In the genomic region with DNA sequence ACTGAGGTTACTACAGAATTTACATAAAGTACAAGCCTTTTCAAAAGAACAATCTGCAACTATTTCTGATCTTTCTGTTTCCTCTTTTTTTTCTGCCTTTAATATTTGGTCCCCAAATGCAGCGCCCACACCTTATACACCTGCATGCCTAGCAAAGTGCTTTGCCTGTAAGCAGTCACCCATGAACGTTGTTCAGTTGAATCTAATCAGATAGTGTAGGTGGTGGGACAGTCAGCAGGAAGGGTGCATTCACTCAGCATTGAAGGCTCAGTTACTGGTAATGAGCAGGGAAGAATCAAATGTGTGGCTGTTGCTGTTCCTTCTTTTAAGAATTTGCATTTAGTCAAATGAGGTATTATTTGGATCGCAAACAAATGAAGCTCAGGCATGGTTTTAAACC, we compare ENCODE assay signal across 12 cellular contexts.
DNase-seq lines count a peak whose midpoint lies in the region; ATAC-seq and TF ChIP-seq lines count a peak whose summit lies in the region.
"Had no signal": no experiment of that assay in that cellular context is flagged by ENCODE, and none has a peak within 500 bp of the region (broad histone marks: within the 10 kb centered on the region; RNA-seq: fewer than 3 reads in every experiment).

No MANE protein-coding gene starts in this region.

- intact Hi-C loops in Right ventricle myocardium inferior (cut with DNase I), result no loop called here

- no peak for TF ChIP-seq CTCF in cardiac muscle cell (IDR thresholded peaks at IDR 0.05; ENCODE audit: low read depth, low read length)

- H3K27ac ChIP-seq in cardiac muscle cell, result peak overlapping the region; percentile 100

- H3K36me3 ChIP-seq in cardiac muscle cell, result peaks cover 6% of the 10 kb centered on the region

- peak overlapping the region; percentile 66 for H3K27ac Mint-ChIP-seq in stimulated activated memory B cell treated with anti-CD40 and anti-IgM and Interleukin-4, amounts not matched to agents 10 μg/mL and 1 μg/mL and 100 μg/mL, for 72 hours
- H3K27ac Mint-ChIP-seq: activated CD8-positive, alpha-beta T cell treated with anti-CD3 and anti-CD28 coated beads, Interleukin-2, amount 10 ng/mL, durations not matched to agents 7 days and 5 days had no signal

- H3K9me3 Mint-ChIP-seq in stimulated activated memory B cell treated with anti-CD40 and anti-IgM and Interleukin-4, amounts not matched to agents 10 μg/mL and 1 μg/mL and 100 μg/mL, for 72 hours, result no peaks in the 10 kb centered on the region

- peaks cover 55% of the 10 kb centered on the region for H3K4me1 ChIP-seq in cardiac muscle cell (ENCODE audit: low read depth)

- no peaks in the 10 kb centered on the region for H3K9me3 ChIP-seq in cardiac muscle cell (ENCODE audit: low read depth)

- H3K4me1 Mint-ChIP-seq in stimulated activated memory B cell treated with anti-CD40 and anti-IgM and Interleukin-4, amounts not matched to agents 10 μg/mL and 1 μg/mL and 100 μg/mL, for 72 hours, result peaks cover 74% of the 10 kb centered on the region

- no peaks in the 10 kb centered on the region for H3K27me3 ChIP-seq in cardiac muscle cell

- ATAC-seq in Right ventricle myocardium inferior (no peak), HG02642 (IDR thresholded peaks at IDR 0.05; ENCODE audit: poor library complexity, unreplicated experiment) (peak; percentile 74), HG03521 (IDR thresholded peaks at IDR 0.05; ENCODE audit: unreplicated experiment) (peak; percentile 35)
- ATAC-seq in stimulated activated memory B cell treated with anti-CD40 and anti-IgM and Interleukin-4, amounts not matched to agents 10 μg/mL and 1 μg/mL and 100 μg/mL, for 72 hours, result peak; percentile 98
- ATAC-seq: activated CD8-positive, alpha-beta T cell treated with anti-CD3 and anti-CD28 coated beads, Interleukin-2, amount 10 ng/mL, durations not matched to agents 7 days and 5 days had no signal

- H3K27me3 Mint-ChIP-seq in stimulated activated memory B cell treated with anti-CD40 and anti-IgM and Interleukin-4, amounts not matched to agents 10 μg/mL and 1 μg/mL and 100 μg/mL, for 72 hours, result no peaks in the 10 kb centered on the region

- peaks cover 37% of the 10 kb centered on the region for H3K36me3 Mint-ChIP-seq in stimulated activated memory B cell treated with anti-CD40 and anti-IgM and Interleukin-4, amounts not matched to agents 10 μg/mL and 1 μg/mL and 100 μg/mL, for 72 hours

- H3K4me3 ChIP-seq in cardiac muscle cell, result no peak overlapping the region

- H3K4me3 Mint-ChIP-seq in stimulated activated memory B cell treated with anti-CD40 and anti-IgM and Interleukin-4, amounts not matched to agents 10 μg/mL and 1 μg/mL and 100 μg/mL, for 72 hours, result peak overlapping the region; percentile 12
- H3K4me3 Mint-ChIP-seq: activated CD8-positive, alpha-beta T cell treated with anti-CD3 and anti-CD28 coated beads, Interleukin-2, amount 10 ng/mL, durations not matched to agents 7 days and 5 days had no signal

- DNase-seq in cardiac muscle cell (ENCODE audit: low read depth in 1 of 2, low spot score in 1 of 2) (no peak), Right ventricle myocardium inferior (ENCODE audit: missing footprints) (no peak), SW480 (ENCODE audit: low spot score) (no peak)
- DNase-seq in activated CD4-positive, CD25-positive, alpha-beta regulatory T cell treated with anti-CD3 and anti-CD28 coated beads, Interleukin-2, amount 50 U/mL, for 72 hours, result no peak
- no peak for DNase-seq in stimulated activated CD4-positive, alpha-beta T cell treated with anti-CD3 and anti-CD28 coated beads, Interleukin-12 subunit alpha, Interleukin-12 subunit beta, amount 100 ng/mL, for 4 hours
- DNase-seq: activated CD8-positive, alpha-beta T cell treated with anti-CD3 and anti-CD28 coated beads, Interleukin-2, amount 10 ng/mL, durations not matched to agents 7 days and 5 days; anterior cingulate cortex; NCI-H1417 treated with DMSO at 0.1 percent for 48 hours; RPMI8226 had no signal
